ENCODE assay signal across 19 cellular contexts in genomic region chr13:62482351-62482750, GRCh38.
DNase-seq lines count a peak whose midpoint lies in the region; ATAC-seq and TF ChIP-seq lines count a peak whose summit lies in the region.
"Had no signal": no experiment of that assay in that cellular context is flagged by ENCODE, and none has a peak within 500 bp of the region (broad histone marks: within the 10 kb centered on the region; RNA-seq: fewer than 3 reads in every experiment).

No MANE protein-coding gene starts in this region.

- H3K4me3 Mint-ChIP-seq in progenitor cell of endocrine pancreas (ENCODE audit: low read depth), result no peak overlapping the region
- H3K4me3 Mint-ChIP-seq: activated naive CD4-positive, alpha-beta T cell treated with anti-CD3 and anti-CD28 coated beads, Interleukin-2, amount 50 U/mL, for 24 hours; activated T-helper 1 cell treated with anti-CD3 and anti-CD28 coated beads, Interleukin-12 subunit alpha, Interleukin-12 subunit beta, Interleukin-2, Interleukin-4 antibody, amounts not matched to agents 30 ng/mL and 10 ng/mL and 1 ng/mL, durations not matched to agents 14 hours and 24 hours and 36 hours; naive B cell had no signal

- no peaks in the 10 kb centered on the region for H3K27me3 Mint-ChIP-seq in progenitor cell of endocrine pancreas
- H3K27me3 Mint-ChIP-seq: activated naive CD4-positive, alpha-beta T cell treated with anti-CD3 and anti-CD28 coated beads, Interleukin-2, amount 50 U/mL, for 24 hours; naive B cell had no signal

- TF ChIP-seq CTCF in progenitor cell of endocrine pancreas (IDR thresholded peaks at IDR 0.05; ENCODE audit: unreplicated experiment), result no peak

- H3K36me3 Mint-ChIP-seq in progenitor cell of endocrine pancreas (ENCODE audit: insufficient read depth), result no peaks in the 10 kb centered on the region
- H3K36me3 Mint-ChIP-seq: activated naive CD4-positive, alpha-beta T cell treated with anti-CD3 and anti-CD28 coated beads, Interleukin-2, amount 50 U/mL, for 24 hours; naive B cell had no signal

- ATAC-seq in GM18511 (IDR thresholded peaks at IDR 0.05; ENCODE audit: unreplicated experiment) (no peak), HG03571 (IDR thresholded peaks at IDR 0.05; ENCODE audit: unreplicated experiment) (no peak)
- ATAC-seq: activated CD4-positive, CD25-positive, alpha-beta regulatory T cell treated with anti-CD3 and anti-CD28 coated beads, Interleukin-2, amount 50 U/mL, for 24 hours had no signal

- peak overlapping the region; percentile 45 for H3K27ac Mint-ChIP-seq in progenitor cell of endocrine pancreas
- H3K27ac Mint-ChIP-seq: activated naive CD4-positive, alpha-beta T cell treated with anti-CD3 and anti-CD28 coated beads, Interleukin-2, amount 50 U/mL, for 24 hours; activated T-helper 1 cell treated with anti-CD3 and anti-CD28 coated beads, Interleukin-12 subunit alpha, Interleukin-12 subunit beta, Interleukin-2, Interleukin-4 antibody, amounts not matched to agents 30 ng/mL and 10 ng/mL and 1 ng/mL, durations not matched to agents 14 hours and 24 hours and 36 hours; naive B cell had no signal

- peaks cover 4% of the 10 kb centered on the region for H3K4me1 Mint-ChIP-seq in progenitor cell of endocrine pancreas (ENCODE audit: low read depth)
- H3K4me1 Mint-ChIP-seq: activated naive CD4-positive, alpha-beta T cell treated with anti-CD3 and anti-CD28 coated beads, Interleukin-2, amount 50 U/mL, for 24 hours; naive B cell had no signal

- H3K9me3 Mint-ChIP-seq in progenitor cell of endocrine pancreas (ENCODE audit: low read depth), result peaks cover 15% of the 10 kb centered on the region

- peak; percentile 9 for DNase-seq in DMS 273 (lab: John Stamatoyannopoulos, UW; ENCODE audit: unreplicated experiment)
- DNase-seq in DMS 273 treated with DMSO at 0.1 percent for 48 hours (lab: John Stamatoyannopoulos, UW), result no peak
- peak; percentile 71 for DNase-seq in NCI-H146 treated with DMSO at 0.1 percent for 48 hours (lab: John Stamatoyannopoulos, UW; ENCODE audit: unreplicated experiment)
- DNase-seq in NCI-H82 treated with DMSO at 0.1 percent for 48 hours (lab: John Stamatoyannopoulos, UW; ENCODE audit: unreplicated experiment), result peak; percentile 30
- DNase-seq in progenitor cell of endocrine pancreas (ENCODE audit: low spot score, unreplicated experiment), result no peak
- no peak for DNase-seq in NAMALWA (ENCODE audit: low spot score)
- DNase-seq: aorta; effector CD8-positive, alpha-beta T cell; mesendoderm; naive B cell; NCI-H2107; occipital lobe; SK-N-SH; upper lobe of left lung had no signal

Comparison
In these comparisons a context has a peak if more than half of its experiments do, and no peak if none do; other contexts are left out.
1. DNase-seq: peak in DMS 273 (single experiment), NCI-H146 treated with DMSO at 0.1 percent for 48 hours (single experiment) and NCI-H82 treated with DMSO at 0.1 percent for 48 hours (single experiment); none in DMS 273 treated with DMSO at 0.1 percent for 48 hours (single experiment), progenitor cell of endocrine pancreas (single experiment) and NAMALWA (single experiment).